ENCODE assay signal across 12 cellular contexts in genomic region chr16:83806721-83807120, GRCh38. TPM values are rescaled to one million over a fixed set of nuclear protein-coding genes. Genes with fewer than 3 reads are reported as not detected.
DNase-seq lines count a peak whose midpoint lies in the region; ATAC-seq, FAIRE-seq and TF ChIP-seq lines count a peak whose summit lies in the region.
"Had no signal": no experiment of that assay in that cellular context is flagged by ENCODE, and none has a peak within 500 bp of the region (broad histone marks: within the 10 kb centered on the region; RNA-seq: fewer than 3 reads in every experiment).

No MANE protein-coding gene starts in this region.

- H3K9me2 ChIP-seq in SU-DHL-6 (replicated peaks; ENCODE audit: insufficient read depth, low read length) (no peaks in the 10 kb centered on the region), hepatocyte (replicated peaks; ENCODE audit: insufficient read depth) (no peaks in the 10 kb centered on the region)

- H3K4me1 ChIP-seq in HepG2 (ENCODE audit: insufficient read depth, low read length) (peaks cover 45% of the 10 kb centered on the region), right lobe of liver (peaks cover 0 to 34% (median 0%) of the 10 kb centered on the region in 4 donors), hepatocyte (ENCODE audit: insufficient read depth) (peaks cover 6% of the 10 kb centered on the region), tibial nerve (peaks cover 0 to 42% (median 9%) of the 10 kb centered on the region in 4 donors)

- H3K4me2 ChIP-seq in HepG2 (ENCODE audit: low read depth, low read length) (no peak overlapping the region), SU-DHL-6 (ENCODE audit: low read depth, low read length, poor library complexity, severe bottlenecking) (no peak overlapping the region), hepatocyte (no peak overlapping the region)

- FAIRE-seq in HepG2 (lab: Jason Lieb, UNC): no peak

- POLR2A ChIA-PET in HepG2 (lab: Yijun Ruan, JAX): no interaction called here

- no peak for ATAC-seq in HepG2
- no peak for ATAC-seq in right lobe of liver
- ATAC-seq in HG02623 (IDR thresholded peaks at IDR 0.05; ENCODE audit: unreplicated experiment): no peak
- ATAC-seq in HG02571 (IDR thresholded peaks at IDR 0.05; ENCODE audit: unreplicated experiment): no peak
- ATAC-seq: PC-3 had no signal

- H3K36me3 ChIP-seq in HepG2 (replicated peaks in 1 of 2; ENCODE audit: control insufficient read depth in 1 of 2, insufficient read depth in 2 of 2, low read length in 2 of 2) (peaks cover 1 to 12% of the 10 kb centered on the region in 2 experiments; a peak in 2 of 5 replicates), right lobe of liver (peaks cover 0 to 13% (median 2%) of the 10 kb centered on the region in 4 donors), SU-DHL-6 (ENCODE audit: low read length) (peaks cover 15% of the 10 kb centered on the region), hepatocyte (replicated peaks; ENCODE audit: insufficient read depth, low read depth) (no peaks in the 10 kb centered on the region), tibial nerve (peaks cover 0 to 7% (median 0%) of the 10 kb centered on the region in 3 donors)

- DNase-seq in HepG2 (ENCODE audit: low spot score) (no peak), right lobe of liver (no peak), hepatocyte (ENCODE audit: low spot score) (no peak), tibial nerve (ENCODE audit: low spot score in 2 of 2) (no peak), SHP77 treated with DMSO at 0.1 percent for 48 hours (lab: John Stamatoyannopoulos, UW) (no peak)
- DNase-seq: mesendoderm, NCI-H146, PC-3, upper lobe of right lung had no signal

- no peak for TF ChIP-seq RAD21 in HepG2 (CRISPR knock-in tag; IDR thresholded peaks at IDR 0.05)

- H4K20me1 ChIP-seq in HepG2 (ENCODE audit: insufficient read depth, low read length) (peaks cover 4% of the 10 kb centered on the region), SU-DHL-6 (ENCODE audit: low read depth, low read length) (no peaks in the 10 kb centered on the region), hepatocyte (ENCODE audit: insufficient read depth, poor library complexity, severe bottlenecking) (peaks cover 3% of the 10 kb centered on the region)

- no TSS peak for BruUV-seq in HepG2 (replicated peaks; lab: Mats Ljungman, UMichigan)

- H3K9me3 ChIP-seq in HepG2 (ENCODE audit: low read length) (no peaks in the 10 kb centered on the region), right lobe of liver (no peaks in the 10 kb centered on the region), SU-DHL-6 (ENCODE audit: insufficient read depth, low read length) (no peaks in the 10 kb centered on the region), hepatocyte (ENCODE audit: low read depth) (no peaks in the 10 kb centered on the region), tibial nerve (no peaks in the 10 kb centered on the region)
- H3K9me3 ChIP-seq: upper lobe of right lung had no signal

- H3K4me3 ChIP-seq in HepG2 (replicated peaks in 1 of 3; ENCODE audit: insufficient read depth in 1 of 3, low read depth in 2 of 3, low read length in 3 of 3): no peak overlapping the region
- no peak overlapping the region for H3K4me3 ChIP-seq in right lobe of liver
- no peak overlapping the region for H3K4me3 ChIP-seq in SU-DHL-6 (ENCODE audit: insufficient read depth, low read length, poor library complexity, severe bottlenecking)
- H3K4me3 ChIP-seq in hepatocyte: no peak overlapping the region
- no peak overlapping the region for H3K4me3 ChIP-seq in tibial nerve

- intact Hi-C loops in HepG2 (cut with micrococcal nuclease; ENCODE audit: unreplicated experiment) (no loop called here), right lobe of liver (cut with DNase I) (no loop called here)

- H3K27me3 ChIP-seq in HepG2 (ENCODE audit: control insufficient read depth in 1 of 2, insufficient read depth in 2 of 2, low read length in 2 of 2): peaks cover 0 to 11% of the 10 kb centered on the region in 2 experiments; a peak in 2 of 5 replicates
- no peaks in the 10 kb centered on the region for H3K27me3 ChIP-seq in right lobe of liver
- no peaks in the 10 kb centered on the region for H3K27me3 ChIP-seq in SU-DHL-6 (ENCODE audit: low read length)
- H3K27me3 ChIP-seq in hepatocyte: no peaks in the 10 kb centered on the region
- no peaks in the 10 kb centered on the region for H3K27me3 ChIP-seq in tibial nerve
- H3K27me3 ChIP-seq: upper lobe of right lung had no signal

- TF ChIP-seq CTCF in HepG2 (CRISPR knock-in tag; IDR thresholded peaks at IDR 0.05): no peak
- TF ChIP-seq CTCF in right lobe of liver (IDR thresholded peaks at IDR 0.05): no peak
- TF ChIP-seq CTCF in SU-DHL-6 (IDR thresholded peaks at IDR 0.05; ENCODE audit: insufficient read depth, low read length, poor library complexity, severe bottlenecking): no peak
- no peak for TF ChIP-seq CTCF in hepatocyte (IDR thresholded peaks at IDR 0.05; ENCODE audit: poor library complexity)
- TF ChIP-seq CTCF in tibial nerve (IDR thresholded peaks at IDR 0.05): no peak

- H3K79me2 ChIP-seq in HepG2 (ENCODE audit: insufficient read depth, low read length) (peaks cover 25% of the 10 kb centered on the region), SU-DHL-6 (ENCODE audit: insufficient read depth, low read length) (peaks cover 20% of the 10 kb centered on the region), hepatocyte (peaks cover 32% of the 10 kb centered on the region)

- TF ChIP-seq EP300 in HepG2 (IDR thresholded peaks at IDR 0.05; ENCODE audit: low read depth in 2 of 2, low read length in 2 of 2) (no peak), HepG2 (CRISPR knock-in tag; IDR thresholded peaks at IDR 0.05; ENCODE audit: borderline replicate concordance) (no peak), tibial nerve (IDR thresholded peaks at IDR 0.05) (no peak)

- H3K27ac ChIP-seq in HepG2 (ENCODE audit: extremely low read length, insufficient read depth, low read length) (no peak overlapping the region), right lobe of liver (no peak overlapping the region), SU-DHL-6 (ENCODE audit: low read depth, low read length) (no peak overlapping the region), hepatocyte (no peak overlapping the region), tibial nerve (peak overlapping the region in 3 of 4 donors; percentile 73 to 89 (median 85))

- H2AFZ ChIP-seq in HepG2 (ENCODE audit: low read length) (peak overlapping the region; percentile 71), SU-DHL-6 (ENCODE audit: low read depth, low read length, severe bottlenecking) (peak overlapping the region; percentile 97), hepatocyte (peak overlapping the region; percentile 72)

- CTCF ChIA-PET in HepG2 (lab: Yijun Ruan, JAX; ENCODE audit: low intra/inter-chr PET ratio, low total read pairs): no interaction called here

- H3K9ac ChIP-seq in HepG2 (ENCODE audit: insufficient read depth, low read depth, low read length): no peak overlapping the region
- no peak overlapping the region for H3K9ac ChIP-seq in SU-DHL-6 (ENCODE audit: low read length)

- in situ Hi-C loops in HepG2 (cut with HindIII; ENCODE audit: extremely low pct_ligation_motif_present, low pct_unique_long_range_greater_than_20kb): no loop called here

- no peaks in the 10 kb centered on the region for H3F3A ChIP-seq in SU-DHL-6 (ENCODE audit: insufficient read depth)

- TF ChIP-seq POLR2A in HepG2 (IDR thresholded peaks at IDR 0.05; ENCODE audit: insufficient read depth in 1 of 2, low read depth in 2 of 2, low read length in 2 of 2): no peak
- no peak for TF ChIP-seq POLR2A in right lobe of liver (IDR thresholded peaks at IDR 0.05)
- no peak for TF ChIP-seq POLR2A in tibial nerve (IDR thresholded peaks at IDR 0.05)

- WGBS in HepG2 (ENCODE audit: low lambda C conversion rate): 94% methylated on average over 6 of the region's 6 CpGs
- 94% methylated on average over 4 of the region's 6 CpGs for WGBS in right lobe of liver (ENCODE audit: insufficient coverage, low coverage, low lambda C conversion rate, missing lambda C conversion rate)
- 94% methylated on average over 6 of the region's 6 CpGs for WGBS in hepatocyte (ENCODE audit: low lambda C conversion rate, missing lambda C conversion rate)
- WGBS in tibial nerve, 2 donors: 90 to 93% methylated on average over 6 of the region's 6 CpGs

TF ChIP-seq in HepG2, 621 proteins besides CTCF, POLR2A, EP300 and RAD21 (continues in another document):
- no peak for TF ChIP-seq SATB2 (CRISPR knock-in tag; IDR thresholded peaks at IDR 0.05)
- no peak for TF ChIP-seq MZF1 (CRISPR knock-in tag; IDR thresholded peaks at IDR 0.05; ENCODE audit: borderline replicate concordance)

RNA-seq across cellular contexts. Expression of gene HSBP1, which starts 1.1 kb away (rescaled TPM):
- 292 and 469 TPM in 2 replicates for total RNA-seq in HepG2 (2016; rRNA removed; fragmentation: Illumina TruSeq; extraction: Trizol)
- 90.0 and 120 TPM in 2 replicates for total RNA-seq in HepG2 (2016; cell fraction: cytosol; rRNA removed; fragmentation: Illumina TruSeq; extraction: Trizol; ENCODE audit: low read depth)
- 306 and 489 TPM in 2 replicates for total RNA-seq in HepG2 (2016; cell fraction: insoluble cytoplasmic fraction; rRNA removed; fragmentation: Illumina TruSeq; extraction: Trizol)
- 174 and 189 TPM in 2 replicates for total RNA-seq in HepG2 (2016; cell fraction: membrane; rRNA removed; fragmentation: Illumina TruSeq; extraction: Trizol)
- 120 and 128 TPM in 2 replicates for total RNA-seq in HepG2 (2016; cell fraction: nucleus; rRNA removed; fragmentation: Illumina TruSeq; extraction: Trizol)
- polyA plus RNA-seq in HepG2 (2011; rRNA removed): 209 and 249 TPM in 2 replicates
- 65.8 and 77.6 TPM in 2 replicates for polyA plus RNA-seq in HepG2 (2011; cell fraction: cytosol; rRNA removed)
- polyA plus RNA-seq in HepG2 (2011; cell fraction: nucleus; rRNA removed): 38.6 and 45.2 TPM in 2 replicates
- 219 and 268 TPM in 2 replicates for polyA plus RNA-seq in HepG2 (2012)
- polyA plus RNA-seq in HepG2 (2016; cell fraction: cytosol; fragmentation: Illumina TruSeq; extraction: Trizol; ENCODE audit: low read depth): 132 and 186 TPM in 2 replicates
- polyA plus RNA-seq in HepG2 (2016; cell fraction: insoluble cytoplasmic fraction; fragmentation: Illumina TruSeq; extraction: Trizol; ENCODE audit: low read depth): 432 and 474 TPM in 2 replicates
- polyA plus RNA-seq in HepG2 (2016; cell fraction: membrane; fragmentation: Illumina TruSeq; extraction: Trizol; ENCODE audit: low read depth): 169 and 214 TPM in 2 replicates
- polyA plus RNA-seq in HepG2 (2016; cell fraction: nucleus; fragmentation: Illumina TruSeq; extraction: Trizol; ENCODE audit: insufficient read depth, low read depth): 174 and 214 TPM in 2 replicates
- 34.2 and 39.9 TPM in 2 replicates for polyA minus RNA-seq in HepG2 (2011; rRNA and poly(A)+ RNA removed; ENCODE audit: low replicate concordance)
- 36.2 and 37.8 TPM in 2 replicates for polyA minus RNA-seq in HepG2 (2011; cell fraction: cytosol; rRNA and poly(A)+ RNA removed)
- polyA minus RNA-seq in HepG2 (2011; cell fraction: nucleus; rRNA and poly(A)+ RNA removed): 26.5 and 28.5 TPM in 2 replicates
- 10 to 100 TPM in 4 of 6 experiments, 1 to 10 TPM in 2; 5.6 to 46.2 (median 35.2) TPM for total RNA-seq in right lobe of liver
- total RNA-seq in hepatocyte: 26.7 and 26.9 TPM in 2 replicates
- 375 and 384 TPM in 2 replicates for polyA plus RNA-seq in hepatocyte
- 10 to 100 TPM in 1 of 4 donors, 1 to 10 TPM in 3; 7.3 to 12.6 (median 8.5) TPM for total RNA-seq in tibial nerve

Comparison
In these comparisons a context has a peak if more than half of its experiments do, and no peak if none do; other contexts are left out.
1. H3K27ac ChIP-seq: peak in tibial nerve (3 of 4); none in HepG2 (single experiment), right lobe of liver (0 of 3), SU-DHL-6 (single experiment) and hepatocyte (single experiment).
2. Peak in every context shown above with its lines, with median percentiles within 50 percentile points of each other: H2AFZ ChIP-seq.